Comparison of ENCODE assay signal across 14 cellular contexts in genomic region chr1:225388372-225388771, GRCh38.
"Had no signal": no experiment of that assay in that cellular context is flagged by ENCODE, and none has a peak within 500 bp of the region (broad histone marks: within the 10 kb centered on the region; RNA-seq: fewer than 3 reads in every experiment).

No MANE protein-coding gene starts in this region.

- H3K36me3 ChIP-seq: breast epithelium, heart left ventricle, right atrium auricular region, tibial artery, uterus had no signal

- DNase-seq: dorsolateral prefrontal cortex; foreskin melanocyte; heart left ventricle; mucosa of descending colon; naive thymus-derived CD8-positive, alpha-beta T cell; T-helper 9 cell; tibial artery; uterus had no signal

- H3K27me3 ChIP-seq: breast epithelium, dorsolateral prefrontal cortex, heart left ventricle, neutrophil, right atrium auricular region, tibial artery, uterus had no signal

- ATAC-seq: activated T-helper 17 cell treated with anti-CD3 and anti-CD28 coated beads, Interleukin-2, amount 50 U/mL, for 72 hours; heart left ventricle; mucosa of descending colon; naive thymus-derived CD8-positive, alpha-beta T cell; stimulated activated memory B cell treated with anti-CD40 and anti-IgM and Interleukin-4, amounts not matched to agents 10 μg/mL and 1 μg/mL and 100 μg/mL, for 72 hours had no signal

- H3K27ac ChIP-seq: breast epithelium, dorsolateral prefrontal cortex, heart left ventricle, neutrophil, right atrium auricular region, tibial artery, uterus, VCaP had no signal

- H3K4me1 ChIP-seq: breast epithelium, heart left ventricle, right atrium auricular region, tibial artery, uterus had no signal

- H3K9me3 ChIP-seq: breast epithelium, heart left ventricle, mucosa of descending colon, neutrophil, right atrium auricular region, tibial artery, uterus had no signal

- H3K4me3 ChIP-seq: breast epithelium, dorsolateral prefrontal cortex, heart left ventricle, mucosa of descending colon, right atrium auricular region, tibial artery, uterus had no signal
